Comparison of ENCODE assay signal across 13 cellular contexts in the genomic region with DNA sequence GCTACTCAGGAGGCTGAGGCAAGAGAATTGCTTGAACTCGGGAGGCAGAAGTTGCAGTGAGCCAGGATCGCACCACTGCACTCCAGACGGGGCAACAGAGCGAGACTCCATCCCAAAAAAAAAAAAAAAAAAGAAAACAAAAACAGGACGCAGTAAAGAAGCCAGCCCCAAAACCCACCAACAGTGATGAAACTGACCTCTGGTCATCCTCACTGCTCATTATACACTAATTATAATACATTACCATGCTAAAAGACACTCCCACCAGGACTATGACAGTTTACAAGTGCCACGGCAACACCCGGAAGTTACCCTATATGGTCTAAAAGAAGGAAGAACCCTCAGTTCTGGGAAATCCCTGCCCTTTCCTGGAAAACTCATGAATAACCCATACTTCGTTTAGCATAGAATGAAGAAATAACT. TPM values are rescaled to one million over a fixed set of nuclear protein-coding genes. Genes with fewer than 3 reads are reported as not detected.
A peak's percentile ranks its signal among the peaks of the same experiment; 100 is the strongest.
DNase-seq lines count a peak whose midpoint lies in the region; ATAC-seq, FAIRE-seq and TF ChIP-seq lines count a peak whose summit lies in the region.
"Had no signal": no experiment of that assay in that cellular context is flagged by ENCODE, and none has a peak within 500 bp of the region (broad histone marks: within the 10 kb centered on the region; RNA-seq: fewer than 3 reads in every experiment).

No MANE protein-coding gene starts in this region.

- H2AFZ ChIP-seq in HCT116 (ENCODE audit: low read depth, low read length, poor library complexity, severe bottlenecking): peak overlapping the region; percentile 54
- no peak overlapping the region for H2AFZ ChIP-seq in Karpas-422 (ENCODE audit: low read length)

- no TSS peak for BruUV-seq in HCT116 (replicated peaks; lab: Mats Ljungman, UMichigan)

- no peak for TF ChIP-seq RAD21 in HCT116 (IDR thresholded peaks at IDR 0.05; ENCODE audit: low read depth)

- TF ChIP-seq CTCF in HCT116 (IDR thresholded peaks at IDR 0.05 in 2 of 3, conservative IDR thresholded peaks at IDR 0.05 in 1 of 3; ENCODE audit: borderline replicate concordance in 1 of 3, insufficient read depth in 1 of 3, low read depth in 2 of 3, low read length in 2 of 3): no peak
- no peak for TF ChIP-seq CTCF in bronchial epithelial cell (IDR thresholded peaks at IDR 0.05; ENCODE audit: insufficient read depth, low read length, severe bottlenecking)
- no peak for TF ChIP-seq CTCF in mucosa of descending colon (IDR thresholded peaks at IDR 0.05)

- H4K20me1 ChIP-seq in HCT116 (ENCODE audit: insufficient read depth) (no peaks in the 10 kb centered on the region), Karpas-422 (ENCODE audit: insufficient read depth, low read depth, low read length) (no peaks in the 10 kb centered on the region)

- no peak for TF ChIP-seq POLR2A in HCT116 (IDR thresholded peaks at IDR 0.05; ENCODE audit: borderline replicate concordance, extremely low read depth, insufficient read depth, insufficient read length)

- DNase-seq in HCT116 (ENCODE audit: low read depth, low spot score) (no peak), RKO (ENCODE audit: low spot score) (peak; percentile 15), bronchial epithelial cell (ENCODE audit: low read depth) (peak; percentile 28), mucosa of descending colon (peak in 1 of 3 donors; percentile 6), Karpas-422 (no peak), DMS 273 (lab: John Stamatoyannopoulos, UW; ENCODE audit: unreplicated experiment) (no peak), T-helper 9 cell (no peak)
- DNase-seq: GOT3, occipital lobe, stomach had no signal

- RAD21 ChIA-PET in HCT116 (lab: Charles Lee; ENCODE audit: low non-redundant PET in 1 of 2, low total read pairs in 2 of 2, uncharacterized antibody in 2 of 2, unreplicated experiment in 2 of 2): no interaction called here

- POLR2A ChIA-PET in HCT116 (lab: Charles Lee): interaction anchor here (0.8 kb wide), 1 partner anchor 76 kb away, joined by 7 read pairs; no protein-coding TSS in a partner anchor

- H3K4me2 ChIP-seq in HCT116 (ENCODE audit: low read length): peak overlapping the region; percentile 79
- H3K4me2 ChIP-seq in Karpas-422 (ENCODE audit: low read depth, low read length, poor library complexity, severe bottlenecking): no peak overlapping the region

- H3K9me2 ChIP-seq in HCT116 (ENCODE audit: insufficient read depth): no peaks in the 10 kb centered on the region
- no peaks in the 10 kb centered on the region for H3K9me2 ChIP-seq in Karpas-422 (replicated peaks; ENCODE audit: insufficient read depth, low read length)

- no peaks in the 10 kb centered on the region for H3K27me3 ChIP-seq in HCT116 (ENCODE audit: insufficient read depth, low read length)
- H3K27me3 ChIP-seq in bronchial epithelial cell (ENCODE audit: control insufficient read depth, insufficient read depth, low read length): no peaks in the 10 kb centered on the region
- no peaks in the 10 kb centered on the region for H3K27me3 ChIP-seq in Karpas-422 (ENCODE audit: low read length)
- H3K27me3 ChIP-seq: stomach had no signal

- no peak for FAIRE-seq in bronchial epithelial cell (lab: Jason Lieb, UNC)
- FAIRE-seq: D721Med had no signal

- peak overlapping the region; percentile 86 for H3K27ac ChIP-seq in HCT116 (ENCODE audit: low read depth, low read length)
- H3K27ac ChIP-seq in Karpas-422 (ENCODE audit: low read length): no peak overlapping the region
- H3K27ac ChIP-seq: coronary artery, stomach had no signal

- intact Hi-C loops in HCT116 (cut with micrococcal nuclease) (no loop called here), mucosa of descending colon (cut with DNase I, micrococcal nuclease) (no loop called here)

- H3K79me2 ChIP-seq in HCT116 (ENCODE audit: insufficient read depth, low read length) (no peaks in the 10 kb centered on the region), Karpas-422 (ENCODE audit: low read length) (no peaks in the 10 kb centered on the region)

- H3K9ac ChIP-seq in HCT116 (ENCODE audit: low read length) (peak overlapping the region; percentile 56), Karpas-422 (ENCODE audit: low read length) (no peak overlapping the region)

- H3K4me1 ChIP-seq in HCT116 (ENCODE audit: control insufficient read depth in 1 of 2, insufficient read depth in 2 of 2, low read length in 2 of 2) (peaks cover 27 to 44% of the 10 kb centered on the region in 2 experiments), mucosa of descending colon (ENCODE audit: low read depth) (no peaks in the 10 kb centered on the region), Karpas-422 (ENCODE audit: low read length) (peaks cover 11% of the 10 kb centered on the region)
- H3K4me1 ChIP-seq: stomach had no signal

- ATAC-seq in HCT116 (peak; percentile 31), mucosa of descending colon (peak; percentile 83)
- ATAC-seq: left lobe of liver had no signal

- peak overlapping the region in 1 of 2 experiments; percentile 44; a peak in 2 of 4 replicates for H3K4me3 ChIP-seq in HCT116 (replicated peaks in 1 of 2; ENCODE audit: low read depth in 1 of 2, low read length in 2 of 2)
- no peak overlapping the region for H3K4me3 ChIP-seq in bronchial epithelial cell (ENCODE audit: low read depth, low read length)
- H3K4me3 ChIP-seq in mucosa of descending colon: no peak overlapping the region
- H3K4me3 ChIP-seq in Karpas-422 (ENCODE audit: low read length): no peak overlapping the region
- H3K4me3 ChIP-seq: coronary artery, stomach had no signal

- H3K36me3 ChIP-seq in HCT116 (ENCODE audit: control insufficient read depth in 1 of 2, insufficient read depth in 2 of 2, low read length in 2 of 2): no peaks in the 10 kb centered on the region
- no peaks in the 10 kb centered on the region for H3K36me3 ChIP-seq in bronchial epithelial cell (ENCODE audit: control insufficient read depth, insufficient read depth, low read length)
- H3K36me3 ChIP-seq in mucosa of descending colon (ENCODE audit: low read depth): no peaks in the 10 kb centered on the region
- H3K36me3 ChIP-seq in Karpas-422 (ENCODE audit: insufficient read depth, low read length): no peaks in the 10 kb centered on the region
- H3K36me3 ChIP-seq: stomach had no signal

- no peaks in the 10 kb centered on the region for H3K9me3 ChIP-seq in HCT116 (ENCODE audit: control insufficient read depth in 1 of 2, insufficient read depth in 1 of 2, low read depth in 1 of 2, low read length in 2 of 2)
- no peaks in the 10 kb centered on the region for H3K9me3 ChIP-seq in mucosa of descending colon
- H3K9me3 ChIP-seq in Karpas-422 (ENCODE audit: low read length): no peaks in the 10 kb centered on the region
- H3K9me3 ChIP-seq: stomach had no signal

- CTCF ChIA-PET in HCT116 (lab: Charles Lee): no interaction called here

TF ChIP-seq in HCT116, 20 proteins besides CTCF, POLR2A, EP300 and RAD21:
- TF ChIP-seq SRF (IDR thresholded peaks at IDR 0.05; ENCODE audit: low read depth): peak; percentile 94
- TF ChIP-seq TCF7L2 (IDR thresholded peaks at IDR 0.05; ENCODE audit: borderline replicate concordance, extremely low read depth, insufficient read depth, insufficient read length): no peak

RNA-seq across cellular contexts. Expression of a gene that starts 40.0 kb away (rescaled TPM):
- total RNA-seq in HCT116 (2021; ENCODE audit: unreplicated experiment) (384 TPM), bronchial epithelial cell (370 and 440 TPM in 2 replicates), mucosa of descending colon (100 to 1,000 TPM; 231 to 278 (median 274) TPM)
- polyA plus RNA-seq in HCT116 (2012): 300 and 343 TPM in 2 replicates
- 200 and 286 TPM in 2 replicates for total RNA-seq in Karpas-422 (2014; rRNA removed; shearing (Covaris generic); ENCODE audit: low replicate concordance)

RNA-seq across cellular contexts. Expression of a gene that starts 50.5 kb away (rescaled TPM):
- total RNA-seq in HCT116 (2021; ENCODE audit: unreplicated experiment) (56.3 TPM), bronchial epithelial cell (11.6 and 16.6 TPM in 2 replicates), mucosa of descending colon (10 to 100 TPM; 12.0 to 15.6 (median 12.1) TPM)
- polyA plus RNA-seq in HCT116 (2012): 43.5 and 53.3 TPM in 2 replicates
- 44.7 and 56.2 TPM in 2 replicates for total RNA-seq in Karpas-422 (2014; rRNA removed; shearing (Covaris generic); ENCODE audit: low replicate concordance)

Comparison
In these comparisons a context has a peak if more than half of its experiments do, and no peak if none do; other contexts are left out.
1. DNase-seq: peak in RKO (single experiment) and bronchial epithelial cell (single experiment); none in HCT116 (single experiment), Karpas-422 (single experiment), DMS 273 (single experiment) and T-helper 9 cell (single experiment).